Comparison of ENCODE assay signal across 1 cellular context in genomic region chr6:158772172-158772571, GRCh38.
TF ChIP-seq lines count a peak whose summit lies in the region.

No MANE protein-coding gene starts in this region.

TF ChIP-seq in GM23338, 12 proteins besides CTCF, POLR2A, EP300 and RAD21 (continued from another document):
- TF ChIP-seq ZNF462 (CRISPR knock-in tag; IDR thresholded peaks at IDR 0.05): no peak
- no peak for TF ChIP-seq EZH2 (IDR thresholded peaks at IDR 0.05; ENCODE audit: low read depth, unreplicated experiment)
